8 cellular contexts compared by ENCODE assay signal in the genomic region with DNA sequence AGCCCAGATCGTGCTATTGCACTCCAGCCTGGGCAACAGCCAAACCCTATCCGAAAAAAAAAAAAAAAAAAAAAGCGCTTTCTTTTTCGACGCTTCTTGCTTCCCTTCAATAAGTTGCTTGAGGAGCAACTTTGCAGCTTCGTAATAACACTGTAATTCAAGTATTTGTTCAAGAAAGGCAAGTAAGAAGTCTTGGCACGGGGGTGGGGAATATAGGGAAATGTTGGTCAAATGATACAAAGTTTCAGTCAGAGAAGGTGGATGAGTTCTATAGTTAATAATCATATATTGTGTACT. TPM values are rescaled to one million over a fixed set of nuclear protein-coding genes. Genes with fewer than 3 reads are reported as not detected.
A peak's percentile ranks its signal among the peaks of the same experiment; 100 is the strongest.
DNase-seq lines count a peak whose midpoint lies in the region; ATAC-seq, FAIRE-seq and TF ChIP-seq lines count a peak whose summit lies in the region.

No MANE protein-coding gene starts in this region.

- POLR2A ChIA-PET in HEK293 (lab: Yijun Ruan, JAX): interaction anchor here (0.5 to 2.1 kb wide), 5 partner anchors 13 to 327 kb away, joined by 3 to 9 read pairs (median 5); partner anchors contain the start of gene ATXN7L2

- H3K36me3 Mint-ChIP-seq in glutamatergic neuron (ENCODE audit: unreplicated experiment): no peaks in the 10 kb centered on the region

- ATAC-seq in GM21526 (IDR thresholded peaks at IDR 0.05; ENCODE audit: low FRiP score, unreplicated experiment) (no peak), GM18870 (IDR thresholded peaks at IDR 0.05; ENCODE audit: unreplicated experiment) (no peak)

- H3K4me1 ChIP-seq in HEK293 (ENCODE audit: control insufficient read depth, insufficient read depth, low read length): no peaks in the 10 kb centered on the region
- peaks cover 14 to 29% (median 23%) of the 10 kb centered on the region in 3 donors for H3K4me1 ChIP-seq in skeletal muscle tissue (ENCODE audit: control insufficient read depth in 3 of 3, insufficient read depth in 3 of 3, low read length in 3 of 3)

- CTCF ChIA-PET in HEK293 (lab: Yijun Ruan, JAX): interaction anchor here (0.5 to 2.7 kb wide), 5 partner anchors 25 to 105 kb away, joined by 3 to 11 read pairs (median 4); no protein-coding TSS in a partner anchor

- peak overlapping the region; percentile 84 for H3K4me3 Mint-ChIP-seq in glutamatergic neuron (ENCODE audit: unreplicated experiment)

- DNase-seq in glutamatergic neuron (no peak), HTR-8/SVneo (ENCODE audit: insufficient read length, low spot score) (no peak), nucleus accumbens (lab: John Stamatoyannopoulos, UW) (no peak)

- FAIRE-seq in HTR-8/SVneo (lab: Jason Lieb, UNC): no peak

- no peaks in the 10 kb centered on the region for H3K27me3 ChIP-seq in skeletal muscle tissue (ENCODE audit: control insufficient read depth in 3 of 3, insufficient read depth in 3 of 3, low read length in 3 of 3)

- H3K9me3 ChIP-seq in HEK293 (ENCODE audit: control insufficient read depth, insufficient read depth, low read depth, low read length) (no peaks in the 10 kb centered on the region), skeletal muscle tissue (ENCODE audit: control insufficient read depth in 3 of 3, low read length in 3 of 3) (no peaks in the 10 kb centered on the region)

- H3K4me1 Mint-ChIP-seq in glutamatergic neuron (ENCODE audit: low read depth, unreplicated experiment): peaks cover 12% of the 10 kb centered on the region

- no peaks in the 10 kb centered on the region for H3K27me3 Mint-ChIP-seq in glutamatergic neuron (ENCODE audit: unreplicated experiment)

- H3K9me3 Mint-ChIP-seq in glutamatergic neuron (ENCODE audit: unreplicated experiment): no peaks in the 10 kb centered on the region

- TF ChIP-seq CTCF in HEK293 (tag by site-specific recombination; IDR thresholded peaks at IDR 0.05) (no peak), WI38 (IDR thresholded peaks at IDR 0.05; ENCODE audit: low read depth, low read length) (no peak), glutamatergic neuron (IDR thresholded peaks at IDR 0.05; ENCODE audit: partially characterized antibody, unreplicated experiment) (no peak)

- H3K27ac ChIP-seq in HEK293 (ENCODE audit: extremely low read depth, low read depth, low read length): peak overlapping the region; percentile 53
- H3K27ac ChIP-seq in skeletal muscle tissue (ENCODE audit: low read depth, low read length): peak overlapping the region; percentile 91

- no peak overlapping the region for H3K27ac Mint-ChIP-seq in glutamatergic neuron (ENCODE audit: unreplicated experiment)

- H3K36me3 ChIP-seq in HEK293 (ENCODE audit: control insufficient read depth in 2 of 2, insufficient read depth in 1 of 2, low read length in 2 of 2) (peaks cover 0 to 9% of the 10 kb centered on the region in 2 experiments; a peak in 1 of 3 replicates), skeletal muscle tissue (ENCODE audit: control insufficient read depth in 3 of 3, insufficient read depth in 3 of 3, low read length in 3 of 3) (no peaks in the 10 kb centered on the region)

- H3K9ac ChIP-seq in skeletal muscle tissue (ENCODE audit: low read depth in 1 of 3, low read length in 3 of 3): peak overlapping the region; percentile 85 to 99 (median 91)

- H3K4me3 ChIP-seq in HEK293 (ENCODE audit: low read depth, low read length): peak overlapping the region; percentile 90
- peak overlapping the region; percentile 84 for H3K4me3 ChIP-seq in WI38 (ENCODE audit: low read depth, low read length)
- peak overlapping the region; percentile 94 to 99 (median 96) for H3K4me3 ChIP-seq in skeletal muscle tissue (ENCODE audit: low read length in 3 of 3)

TF ChIP-seq in HEK293, 187 proteins besides CTCF, POLR2A, EP300 and RAD21:
- TF ChIP-seq ZNF548 (tag by site-specific recombination; IDR thresholded peaks at IDR 0.05) (no peak), ZNF362 (tag by site-specific recombination; IDR thresholded peaks at IDR 0.05) (peak; percentile 85; the same call in 1 of the 2 replicates)
- TF ChIP-seq, protein P1, sequence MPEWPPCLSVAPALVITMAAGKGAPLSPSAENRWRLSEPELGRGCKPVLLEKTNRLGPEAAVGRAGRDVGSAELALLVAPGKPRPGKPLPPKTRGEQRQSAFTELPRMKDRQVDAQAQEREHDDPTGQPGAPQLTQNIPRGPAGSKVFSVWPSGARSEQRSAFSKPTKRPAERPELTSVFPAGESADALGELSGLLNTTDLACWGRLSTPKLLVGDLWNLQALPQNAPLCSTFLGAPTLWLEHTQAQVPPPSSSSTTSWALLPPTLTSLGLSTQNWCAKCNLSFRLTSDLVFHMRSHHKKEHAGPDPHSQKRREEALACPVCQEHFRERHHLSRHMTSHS (tag by site-specific recombination; IDR thresholded peaks at IDR 0.05): no peak
- TF ChIP-seq, protein P2, sequence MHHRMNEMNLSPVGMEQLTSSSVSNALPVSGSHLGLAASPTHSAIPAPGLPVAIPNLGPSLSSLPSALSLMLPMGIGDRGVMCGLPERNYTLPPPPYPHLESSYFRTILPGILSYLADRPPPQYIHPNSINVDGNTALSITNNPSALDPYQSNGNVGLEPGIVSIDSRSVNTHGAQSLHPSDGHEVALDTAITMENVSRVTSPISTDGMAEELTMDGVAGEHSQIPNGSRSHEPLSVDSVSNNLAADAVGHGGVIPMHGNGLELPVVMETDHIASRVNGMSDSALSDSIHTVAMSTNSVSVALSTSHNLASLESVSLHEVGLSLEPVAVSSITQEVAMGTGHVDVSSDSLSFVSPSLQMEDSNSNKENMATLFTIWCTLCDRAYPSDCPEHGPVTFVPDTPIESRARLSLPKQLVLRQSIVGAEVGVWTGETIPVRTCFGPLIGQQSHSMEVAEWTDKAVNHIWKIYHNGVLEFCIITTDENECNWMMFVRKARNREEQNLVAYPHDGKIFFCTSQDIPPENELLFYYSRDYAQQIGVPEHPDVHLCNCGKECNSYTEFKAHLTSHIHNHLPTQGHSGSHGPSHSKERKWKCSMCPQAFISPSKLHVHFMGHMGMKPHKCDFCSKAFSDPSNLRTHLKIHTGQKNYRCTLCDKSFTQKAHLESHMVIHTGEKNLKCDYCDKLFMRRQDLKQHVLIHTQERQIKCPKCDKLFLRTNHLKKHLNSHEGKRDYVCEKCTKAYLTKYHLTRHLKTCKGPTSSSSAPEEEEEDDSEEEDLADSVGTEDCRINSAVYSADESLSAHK (tag by site-specific recombination; IDR thresholded peaks at IDR 0.05): no peak
TF ChIP-seq in HEK293: peak in this region for 1.

RNA-seq across cellular contexts. Expression of gene PSMA5, which starts 0.9 kb away (rescaled TPM):
- total RNA-seq in glutamatergic neuron (ENCODE audit: unreplicated experiment) (54.0 TPM), skeletal muscle tissue (28.2 TPM)

RNA-seq across cellular contexts. Expression of gene SORT1, which starts 29.4 kb away (rescaled TPM):
- total RNA-seq in glutamatergic neuron (ENCODE audit: unreplicated experiment): 53.2 TPM
- total RNA-seq in skeletal muscle tissue: 22.4 TPM

RNA-seq across cellular contexts. Expression of gene SYPL2, which starts 39.2 kb away (rescaled TPM):
- total RNA-seq in glutamatergic neuron (ENCODE audit: unreplicated experiment) (0.42 TPM), skeletal muscle tissue (38.6 TPM)

RNA-seq across cellular contexts. Expression of gene ATXN7L2, which starts 56.6 kb away (rescaled TPM):
- 54.9 TPM for total RNA-seq in glutamatergic neuron (ENCODE audit: unreplicated experiment)
- total RNA-seq in skeletal muscle tissue: 3.1 TPM

Comparison
In these comparisons a context has a peak if more than half of its experiments do, and no peak if none do; other contexts are left out.
1. RNA of gene SYPL2, which starts 39.2 kb away (total RNA-seq): 38.6 TPM in skeletal muscle tissue (single experiment); 0.42 TPM in glutamatergic neuron (single experiment); every median in the first group is over 10 times any median in the second.
2. Peak in every context shown above with its lines, with median percentiles within 50 percentile points of each other: H3K4me3 ChIP-seq.